ENCODE assay signal across 8 cellular contexts in genomic region chr7:55593515-55594318, GRCh38. TPM values are rescaled to one million over a fixed set of nuclear protein-coding genes. Genes with fewer than 3 reads are reported as not detected.
DNase-seq lines count a peak whose midpoint lies in the region; ATAC-seq and TF ChIP-seq lines count a peak whose summit lies in the region.

No MANE protein-coding gene starts in this region.

- peaks cover 8% of the 10 kb centered on the region; the same call in 1 of the 2 replicates for H3K27me3 ChIP-seq in OCI-LY3 (ENCODE audit: low read depth, low read length)
- no peaks in the 10 kb centered on the region for H3K27me3 ChIP-seq in vagina

- intact Hi-C loops in vagina (cut with DNase I): no loop called here

- H3K4me1 ChIP-seq in OCI-LY3 (ENCODE audit: low read length): peaks cover 36% of the 10 kb centered on the region
- H3K4me1 ChIP-seq in vagina: no peaks in the 10 kb centered on the region

- H3K27ac ChIP-seq in OCI-LY3 (ENCODE audit: low read length) (no peak overlapping the region), vagina (no peak overlapping the region)

- H3K9ac ChIP-seq in OCI-LY3 (ENCODE audit: low read length): no peak overlapping the region

- TF ChIP-seq CTCF in OCI-LY3 (IDR thresholded peaks at IDR 0.05; ENCODE audit: low read depth, low read length) (peak; percentile 81), fibroblast of the aortic adventitia (IDR thresholded peaks at IDR 0.05; ENCODE audit: insufficient read depth, low read length) (peak; percentile 78), vagina (IDR thresholded peaks at IDR 0.05) (peak; percentile 22 to 54 (median 50))

- no peak overlapping the region for H3K4me3 ChIP-seq in OCI-LY3 (ENCODE audit: low read length)
- no peak overlapping the region for H3K4me3 ChIP-seq in fibroblast of the aortic adventitia (ENCODE audit: low read depth, low read length)
- no peak overlapping the region for H3K4me3 ChIP-seq in vagina

- no peaks in the 10 kb centered on the region for H4K20me1 ChIP-seq in OCI-LY3 (ENCODE audit: insufficient read depth, low read length)

- H2AFZ ChIP-seq in OCI-LY3 (ENCODE audit: low read depth, low read length): no peak overlapping the region; the same call in 1 of the 2 replicates

- DNase-seq in NCI-H526 (lab: John Stamatoyannopoulos, UW) (peak; percentile 10 to 74), NCI-H526 treated with DMSO at 0.1 percent for 48 hours (lab: John Stamatoyannopoulos, UW) (no peak), activated T-cell treated with anti-CD3 and anti-CD28 coated beads for 4 hours (peak; percentile 65), fibroblast of the aortic adventitia (ENCODE audit: low read depth) (peak; percentile 45), pons (ENCODE audit: low spot score) (peak; percentile 30), vagina (ENCODE audit: extremely low spot score in 2 of 2) (no peak)

- peak; percentile 48 for ATAC-seq in HG03135 (IDR thresholded peaks at IDR 0.05; ENCODE audit: unreplicated experiment)

- H3K9me3 ChIP-seq in OCI-LY3 (ENCODE audit: insufficient read depth, low read length): no peaks in the 10 kb centered on the region
- H3K9me3 ChIP-seq in vagina: no peaks in the 10 kb centered on the region

- H3K4me2 ChIP-seq in OCI-LY3 (ENCODE audit: low read length): no peak overlapping the region

- no peak for TF ChIP-seq POLR2A in vagina (IDR thresholded peaks at IDR 0.05)

- H3K36me3 ChIP-seq in OCI-LY3 (replicated peaks; ENCODE audit: low read depth, low read length): no peaks in the 10 kb centered on the region
- no peaks in the 10 kb centered on the region for H3K36me3 ChIP-seq in vagina

- no peaks in the 10 kb centered on the region for H3K79me2 ChIP-seq in OCI-LY3 (ENCODE audit: low read length)

RNA-seq across cellular contexts. Expression of gene VOPP1, which starts 21.4 kb away (rescaled TPM):
- total RNA-seq in fibroblast of the aortic adventitia (ENCODE audit: low replicate concordance): 46.1 and 89.4 TPM in 2 replicates
- 26.3 TPM for total RNA-seq in vagina

Comparison
In these comparisons a context has a peak if more than half of its experiments do, and no peak if none do; other contexts are left out.
1. DNase-seq: peak in NCI-H526 (2 of 2), activated T-cell treated with anti-CD3 and anti-CD28 coated beads for 4 hours (single experiment), fibroblast of the aortic adventitia (single experiment) and pons (single experiment); none in NCI-H526 treated with DMSO at 0.1 percent for 48 hours (single experiment) and vagina (0 of 2).
2. Peak in every context shown above with its lines, with median percentiles within 50 percentile points of each other: CTCF ChIP-seq.